ENCODE assay signal across 19 cellular contexts in genomic region chr9:93619272-93619775, GRCh38. TPM values are rescaled to one million over a fixed set of nuclear protein-coding genes. Genes with fewer than 3 reads are reported as not detected.
DNase-seq lines count a peak whose midpoint lies in the region; ATAC-seq and TF ChIP-seq lines count a peak whose summit lies in the region.
"Had no signal": no experiment of that assay in that cellular context is flagged by ENCODE, and none has a peak within 500 bp of the region (broad histone marks: within the 10 kb centered on the region; RNA-seq: fewer than 3 reads in every experiment).

No MANE protein-coding gene starts in this region.

- H3K27me3 ChIP-seq in NT2/D1 (ENCODE audit: insufficient read depth, insufficient read length) (no peaks in the 10 kb centered on the region), endodermal cell (ENCODE audit: control insufficient read depth, insufficient read depth, low read length, poor library complexity, severe bottlenecking) (no peaks in the 10 kb centered on the region), skeletal muscle tissue (ENCODE audit: control insufficient read depth in 3 of 3, insufficient read depth in 3 of 3, low read length in 3 of 3) (no peaks in the 10 kb centered on the region)
- H3K27me3 ChIP-seq: BLaER1 had no signal

- H3K4me1 ChIP-seq in NT2/D1 (ENCODE audit: insufficient read depth, insufficient read length): peaks cover 19% of the 10 kb centered on the region
- H3K4me1 ChIP-seq in endodermal cell (ENCODE audit: control insufficient read depth, insufficient read depth, low read length): no peaks in the 10 kb centered on the region
- peaks cover 27 to 61% (median 50%) of the 10 kb centered on the region in 3 donors for H3K4me1 ChIP-seq in skeletal muscle tissue (ENCODE audit: control insufficient read depth in 3 of 3, insufficient read depth in 3 of 3, low read length in 3 of 3)

- H3K27ac ChIP-seq in endodermal cell (ENCODE audit: low read depth, low read length) (no peak overlapping the region), skeletal muscle tissue (ENCODE audit: low read depth, low read length) (no peak overlapping the region)
- H3K27ac ChIP-seq: BLaER1 had no signal

- H3K9me3 Mint-ChIP-seq in endodermal cell: no peaks in the 10 kb centered on the region
- H3K9me3 Mint-ChIP-seq: CD4-positive, alpha-beta memory T cell; IgD-negative memory B cell had no signal

- no peak for TF ChIP-seq CTCF in endodermal cell (conservative IDR thresholded peaks at IDR 0.05)

- ATAC-seq in GM21381 (IDR thresholded peaks at IDR 0.05; ENCODE audit: unreplicated experiment) (no peak), GM18909 (IDR thresholded peaks at IDR 0.05; ENCODE audit: poor library complexity, unreplicated experiment) (no peak)
- ATAC-seq: GM12878 had no signal

- H3K27ac Mint-ChIP-seq in endodermal cell: no peak overlapping the region

- no peaks in the 10 kb centered on the region for H3K36me3 Mint-ChIP-seq in endodermal cell (ENCODE audit: low read depth)
- H3K36me3 Mint-ChIP-seq: IgD-negative memory B cell had no signal

- no peaks in the 10 kb centered on the region for H3K27me3 Mint-ChIP-seq in endodermal cell (ENCODE audit: insufficient read depth)
- H3K27me3 Mint-ChIP-seq: CD4-positive, alpha-beta memory T cell; IgD-negative memory B cell had no signal

- H3K9ac ChIP-seq in NT2/D1 (ENCODE audit: insufficient read length, low read depth): peak overlapping the region; percentile 5
- no peak overlapping the region for H3K9ac ChIP-seq in endodermal cell (ENCODE audit: extremely low read depth, low read length, poor library complexity, severe bottlenecking)
- peak overlapping the region in 2 of 3 donors; percentile 25 to 27 for H3K9ac ChIP-seq in skeletal muscle tissue (ENCODE audit: low read depth in 1 of 3, low read length in 3 of 3)
- H3K9ac ChIP-seq: BLaER1 had no signal

- H3K4me3 Mint-ChIP-seq in endodermal cell: no peak overlapping the region
- H3K4me3 Mint-ChIP-seq: CD14-positive monocyte; CD4-positive, alpha-beta memory T cell; IgD-negative memory B cell had no signal

- H3K36me3 ChIP-seq in NT2/D1 (ENCODE audit: insufficient read depth, insufficient read length, low read length) (peaks cover 3% of the 10 kb centered on the region), endodermal cell (ENCODE audit: control insufficient read depth, insufficient read depth, low read length) (peaks cover 6% of the 10 kb centered on the region), skeletal muscle tissue (ENCODE audit: control insufficient read depth in 3 of 3, insufficient read depth in 3 of 3, low read length in 3 of 3) (peaks cover 0 to 2% (median 0%) of the 10 kb centered on the region in 3 donors)

- DNase-seq in D341Med (ENCODE audit: low spot score): peak; percentile 12
- no peak for DNase-seq in NT2/D1 (ENCODE audit: low read depth, low spot score)
- peak; percentile 44 for DNase-seq in endodermal cell
- DNase-seq in activated CD4-positive, alpha-beta T cell treated with anti-CD3 and anti-CD28 coated beads for 1 hour: no peak
- DNase-seq: 8988T; Calu3; CD4-positive, alpha-beta memory T cell; DMS 273 treated with DMSO at 0.1 percent for 48 hours; DMS53; DND-41; EL; KBM-7 had no signal

- peaks cover 22% of the 10 kb centered on the region for H3K4me1 Mint-ChIP-seq in endodermal cell

- H3K4me3 ChIP-seq in NT2/D1 (ENCODE audit: insufficient read length, low read depth) (no peak overlapping the region), endodermal cell (ENCODE audit: low read length) (no peak overlapping the region), skeletal muscle tissue (ENCODE audit: low read length in 3 of 3) (no peak overlapping the region)
- H3K4me3 ChIP-seq: BLaER1, GM12878 had no signal

- H3K9me3 ChIP-seq in NT2/D1 (ENCODE audit: insufficient read depth, low read length) (no peaks in the 10 kb centered on the region), endodermal cell (ENCODE audit: control insufficient read depth, low read length) (no peaks in the 10 kb centered on the region), skeletal muscle tissue (ENCODE audit: control insufficient read depth in 3 of 3, low read length in 3 of 3) (no peaks in the 10 kb centered on the region)
- H3K9me3 ChIP-seq: BLaER1 had no signal

- 94 to 98% methylated on average over 15 to 19 of the region's 19 CpGs for WGBS in endodermal cell (ENCODE audit: insufficient coverage in 1 of 2, insufficient read length in 1 of 2), 2 experiments

RNA-seq across cellular contexts. Expression of gene PHF2, which starts 42.9 kb away (rescaled TPM):
- total RNA-seq in endodermal cell (10 to 100 TPM; 17.1 to 20.2 TPM), skeletal muscle tissue (18.8 TPM)
- polyA plus RNA-seq in endodermal cell (2013, experiment 1 of 2): 21.4 TPM
- polyA plus RNA-seq in endodermal cell (2013, experiment 2 of 2): 21.7 TPM

Comparison
In these comparisons a context has a peak if more than half of its experiments do, and no peak if none do; other contexts are left out.
1. DNase-seq: peak in D341Med (single experiment) and endodermal cell (single experiment); none in NT2/D1 (single experiment) and activated CD4-positive, alpha-beta T cell treated with anti-CD3 and anti-CD28 coated beads for 1 hour (single experiment).